Comparison of ENCODE assay signal across 8 cellular contexts in genomic region chr6:109484161-109484560, GRCh38. TPM values are rescaled to one million over a fixed set of nuclear protein-coding genes. Genes with fewer than 3 reads are reported as not detected.
A peak's percentile ranks its signal among the peaks of the same experiment; 100 is the strongest.
DNase-seq lines count a peak whose midpoint lies in the region; ATAC-seq and TF ChIP-seq lines count a peak whose summit lies in the region.

No MANE protein-coding gene starts in this region.

- CTCF ChIA-PET in activated CD8-positive, alpha-beta T cell treated with anti-CD3 and anti-CD28 coated beads for 36 hours (lab: Charles Lee) = interaction anchor here (0.8 kb wide), 1 partner anchor 296 kb away, joined by 4 read pairs; no protein-coding TSS in a partner anchor

- POLR2A ChIA-PET in activated CD8-positive, alpha-beta T cell treated with anti-CD3 and anti-CD28 coated beads for 36 hours (lab: Charles Lee) = interaction anchor here (1.1 to 1.4 kb wide), 2 partner anchors 43 to 102 kb away, joined by 4 to 6 read pairs; partner anchors contain the start of genes CD164, PPIL6 and SMPD2

- H3K4me1 ChIP-seq in iPS-18a (ENCODE audit: control insufficient read depth, low read depth, low read length) (peaks cover 24% of the 10 kb centered on the region), tibial artery (peaks cover 0 to 40% (median 25%) of the 10 kb centered on the region in 4 donors)

- H3K9ac ChIP-seq in iPS-18a (ENCODE audit: low read length) = no peak overlapping the region

- H3K27me3 ChIP-seq in iPS-18a (ENCODE audit: control insufficient read depth, insufficient read depth, low read length) (peaks cover 13% of the 10 kb centered on the region), tibial artery (no peaks in the 10 kb centered on the region)

- no peak for DNase-seq in activated T-cell treated with anti-CD3 and anti-CD28 coated beads, Interleukin-2, amount 50 U/mL, for 72 hours
- DNase-seq in activated T-cell treated with anti-CD3 and anti-CD28 coated beads for 4 hours = no peak
- no peak for DNase-seq in activated CD8-positive, alpha-beta T cell treated with anti-CD3 and anti-CD28 coated beads for 36 hours
- DNase-seq in tibial artery = no peak
- DNase-seq in AG08396 (ENCODE audit: low spot score) = no peak
- no peak for DNase-seq in NCI-H2107 (lab: John Stamatoyannopoulos, UW)
- DNase-seq in T-helper 9 cell = no peak

- intact Hi-C loops in activated CD8-positive, alpha-beta T cell treated with anti-CD3 and anti-CD28 coated beads for 36 hours (cut with micrococcal nuclease) = loop anchor here (5.0 kb wide), 1 partner anchor 42 kb away; the partner anchor contains the start of genes PPIL6 and SMPD2
- intact Hi-C loops in tibial artery (cut with DNase I; ENCODE audit: low total_unique reads) = no loop called here

- H3K9me3 Mint-ChIP-seq in activated T-cell treated with anti-CD3 and anti-CD28 coated beads, Interleukin-2, amount 50 U/mL, for 72 hours = no peaks in the 10 kb centered on the region
- no peaks in the 10 kb centered on the region for H3K9me3 Mint-ChIP-seq in activated CD8-positive, alpha-beta T cell treated with anti-CD3 and anti-CD28 coated beads for 36 hours

- H3K4me3 ChIP-seq in iPS-18a (ENCODE audit: low read length) (peak overlapping the region; percentile 58), tibial artery (peak overlapping the region in 1 of 2 donors; percentile 99)

- H3K4me1 Mint-ChIP-seq in activated T-cell treated with anti-CD3 and anti-CD28 coated beads, Interleukin-2, amount 50 U/mL, for 72 hours (ENCODE audit: low read depth) = peaks cover 57% of the 10 kb centered on the region
- peaks cover 25% of the 10 kb centered on the region for H3K4me1 Mint-ChIP-seq in activated CD8-positive, alpha-beta T cell treated with anti-CD3 and anti-CD28 coated beads for 36 hours (ENCODE audit: low read depth)

- H3K27me3 Mint-ChIP-seq in activated T-cell treated with anti-CD3 and anti-CD28 coated beads, Interleukin-2, amount 50 U/mL, for 72 hours (ENCODE audit: low read depth) = no peaks in the 10 kb centered on the region
- H3K27me3 Mint-ChIP-seq in activated CD8-positive, alpha-beta T cell treated with anti-CD3 and anti-CD28 coated beads for 36 hours = no peaks in the 10 kb centered on the region

- peak overlapping the region; percentile 75 to 88 for H3K4me3 Mint-ChIP-seq in activated T-cell treated with anti-CD3 and anti-CD28 coated beads, Interleukin-2, amount 50 U/mL, for 72 hours
- peak overlapping the region; percentile 70 for H3K4me3 Mint-ChIP-seq in activated CD8-positive, alpha-beta T cell treated with anti-CD3 and anti-CD28 coated beads for 36 hours

- TF ChIP-seq CTCF in activated CD8-positive, alpha-beta T cell treated with anti-CD3 and anti-CD28 coated beads for 36 hours (IDR thresholded peaks at IDR 0.05) = no peak
- no peak for TF ChIP-seq CTCF in tibial artery (IDR thresholded peaks at IDR 0.05)

- H3K36me3 ChIP-seq in iPS-18a (ENCODE audit: control insufficient read depth, low read depth, low read length) (peaks cover 21% of the 10 kb centered on the region), tibial artery (no peaks in the 10 kb centered on the region)

- H3K36me3 Mint-ChIP-seq in activated T-cell treated with anti-CD3 and anti-CD28 coated beads, Interleukin-2, amount 50 U/mL, for 72 hours (ENCODE audit: insufficient read depth in 2 of 2) = peaks cover 7 to 12% of the 10 kb centered on the region in 2 donors
- peaks cover 28% of the 10 kb centered on the region for H3K36me3 Mint-ChIP-seq in activated CD8-positive, alpha-beta T cell treated with anti-CD3 and anti-CD28 coated beads for 36 hours (ENCODE audit: low read depth)

- H3K9me3 ChIP-seq in iPS-18a (ENCODE audit: control insufficient read depth, low read depth, low read length) (no peaks in the 10 kb centered on the region), tibial artery (no peaks in the 10 kb centered on the region)

- peak overlapping the region; percentile 16 for H3K27ac Mint-ChIP-seq in activated T-cell treated with anti-CD3 and anti-CD28 coated beads, Interleukin-2, amount 50 U/mL, for 72 hours
- no peak overlapping the region for H3K27ac Mint-ChIP-seq in activated CD8-positive, alpha-beta T cell treated with anti-CD3 and anti-CD28 coated beads for 36 hours

- no peak overlapping the region for H3K27ac ChIP-seq in iPS-18a (ENCODE audit: low read length)
- peak overlapping the region; percentile 71 to 92 for H3K27ac ChIP-seq in tibial artery

- ATAC-seq in activated T-cell treated with anti-CD3 and anti-CD28 coated beads, Interleukin-2, amount 50 U/mL, for 72 hours (replicated peaks in 1 of 2) = no peak
- ATAC-seq in activated CD8-positive, alpha-beta T cell treated with anti-CD3 and anti-CD28 coated beads for 36 hours = no peak

RNA-seq across cellular contexts. Expression of gene ZBTB24, which starts 1.1 kb away (rescaled TPM):
- 10 to 100 TPM; 14.2 to 15.9 TPM for total RNA-seq in activated T-cell treated with anti-CD3 and anti-CD28 coated beads, Interleukin-2, amount 50 U/mL, for 72 hours
- total RNA-seq in activated CD8-positive, alpha-beta T cell treated with anti-CD3 and anti-CD28 coated beads for 36 hours = 10 to 100 TPM; 10.5 to 11.8 TPM

RNA-seq across cellular contexts. Expression of gene MICAL1, which starts 28.6 kb away (rescaled TPM):
- 10 to 100 TPM; 70.4 to 76.7 TPM for total RNA-seq in activated T-cell treated with anti-CD3 and anti-CD28 coated beads, Interleukin-2, amount 50 U/mL, for 72 hours
- total RNA-seq in activated CD8-positive, alpha-beta T cell treated with anti-CD3 and anti-CD28 coated beads for 36 hours = 10 to 100 TPM; 17.7 TPM

RNA-seq across cellular contexts. Expression of gene SMPD2, which starts 43.6 kb away (rescaled TPM):
- 1 to 10 TPM; 6.7 to 8.8 TPM for total RNA-seq in activated T-cell treated with anti-CD3 and anti-CD28 coated beads, Interleukin-2, amount 50 U/mL, for 72 hours
- 1 to 10 TPM; 8.7 to 9.6 TPM for total RNA-seq in activated CD8-positive, alpha-beta T cell treated with anti-CD3 and anti-CD28 coated beads for 36 hours

RNA-seq across cellular contexts. Expression of gene PPIL6, which starts 43.7 kb away (rescaled TPM):
- total RNA-seq in activated T-cell treated with anti-CD3 and anti-CD28 coated beads, Interleukin-2, amount 50 U/mL, for 72 hours = under 1 TPM; 0.17 to 0.56 TPM
- total RNA-seq in activated CD8-positive, alpha-beta T cell treated with anti-CD3 and anti-CD28 coated beads for 36 hours = under 1 TPM; 0.27 to 0.38 TPM
